13 cellular contexts compared by ENCODE assay signal in the genomic region with DNA sequence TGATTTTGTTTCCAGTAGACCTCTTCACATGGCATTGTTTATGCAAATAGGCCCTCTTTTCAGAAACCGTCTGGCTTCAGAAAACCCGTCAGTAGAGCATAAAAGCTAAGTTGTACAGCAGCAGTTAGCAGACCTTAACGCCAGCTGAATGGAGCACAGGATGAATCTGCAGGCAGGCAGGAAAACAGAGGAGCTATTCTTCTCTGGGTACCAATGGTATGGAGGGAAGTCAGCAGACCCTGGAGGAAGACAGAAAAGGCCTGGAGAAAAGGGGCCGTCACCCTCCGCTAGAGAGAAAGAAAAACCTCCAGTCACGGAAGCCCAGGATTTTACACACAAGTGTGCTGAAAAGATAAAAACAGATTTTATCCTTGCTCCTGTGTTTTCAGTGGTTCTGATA.
DNase-seq lines count a peak whose midpoint lies in the region; TF ChIP-seq lines count a peak whose summit lies in the region.
"Had no signal": no experiment of that assay in that cellular context is flagged by ENCODE, and none has a peak within 500 bp of the region (broad histone marks: within the 10 kb centered on the region; RNA-seq: fewer than 3 reads in every experiment).

No MANE protein-coding gene starts in this region.

- in situ Hi-C loops in SK-MEL-5 (cut with HindIII; ENCODE audit: low pct_unique_long_range_greater_than_20kb, low sequenced_read_pairs) = loop anchor here (25.0 kb wide), 1 partner anchor 102 kb away; no protein-coding TSS in a partner anchor

- no peak overlapping the region for H3K27ac Mint-ChIP-seq in Caco-2 (ENCODE audit: unreplicated experiment)
- H3K27ac Mint-ChIP-seq in activated CD4-positive, alpha-beta T cell treated with anti-CD3 and anti-CD28 coated beads, Interleukin-2, amount 10 ng/mL, durations not matched to agents 24 days and 14 days = no peak overlapping the region
- H3K27ac Mint-ChIP-seq: activated CD4-positive, alpha-beta T cell treated with anti-CD3 and anti-CD28 coated beads for 36 hours; CD4-positive, alpha-beta memory T cell had no signal

- H3K4me3 ChIP-seq in H7 (ENCODE audit: insufficient read depth, low read depth, low read length) (no peak overlapping the region), Caco-2 (ENCODE audit: low read depth, low read length) (no peak overlapping the region)

- no peaks in the 10 kb centered on the region for H3K36me3 ChIP-seq in H7 (replicated peaks; ENCODE audit: control insufficient read depth, insufficient read depth, low read length)
- H3K36me3 ChIP-seq in Caco-2 (ENCODE audit: control insufficient read depth, insufficient read depth, low read length) = no peaks in the 10 kb centered on the region

- H3K9me3 Mint-ChIP-seq in Caco-2 (ENCODE audit: unreplicated experiment) = peaks cover 27% of the 10 kb centered on the region
- H3K9me3 Mint-ChIP-seq in activated CD4-positive, alpha-beta T cell treated with anti-CD3 and anti-CD28 coated beads, Interleukin-2, amount 10 ng/mL, durations not matched to agents 24 days and 14 days = peaks cover 7% of the 10 kb centered on the region

- no peaks in the 10 kb centered on the region for H3K9me3 ChIP-seq in Caco-2

- H3K4me3 Mint-ChIP-seq in Caco-2 (ENCODE audit: unreplicated experiment) = no peak overlapping the region
- H3K4me3 Mint-ChIP-seq in activated CD4-positive, alpha-beta T cell treated with anti-CD3 and anti-CD28 coated beads, Interleukin-2, amount 10 ng/mL, durations not matched to agents 24 days and 14 days = no peak overlapping the region
- H3K4me3 Mint-ChIP-seq: activated CD4-positive, alpha-beta T cell treated with anti-CD3 and anti-CD28 coated beads for 36 hours; CD4-positive, alpha-beta memory T cell had no signal

- intact Hi-C loops in head of caudate nucleus (cut with DNase I) = no loop called here
- intact Hi-C loops in Caco-2 (cut with micrococcal nuclease; ENCODE audit: unreplicated experiment) = no loop called here
- intact Hi-C loops in activated CD4-positive, alpha-beta T cell treated with anti-CD3 and anti-CD28 coated beads, Interleukin-2, amount 10 ng/mL, durations not matched to agents 24 days and 14 days (cut with micrococcal nuclease) = no loop called here

- H3K4me1 ChIP-seq in Caco-2 = no peaks in the 10 kb centered on the region

- no TSS peak for BruUV-seq in Caco-2 (replicated peaks; lab: Mats Ljungman, UMichigan)

- no peaks in the 10 kb centered on the region for H3K4me1 Mint-ChIP-seq in Caco-2 (ENCODE audit: low read depth, unreplicated experiment)
- H3K4me1 Mint-ChIP-seq in activated CD4-positive, alpha-beta T cell treated with anti-CD3 and anti-CD28 coated beads, Interleukin-2, amount 10 ng/mL, durations not matched to agents 24 days and 14 days = no peaks in the 10 kb centered on the region
- H3K4me1 Mint-ChIP-seq: activated CD4-positive, alpha-beta T cell treated with anti-CD3 and anti-CD28 coated beads for 36 hours; CD4-positive, alpha-beta memory T cell had no signal

- H3K27me3 ChIP-seq in H7 (ENCODE audit: control insufficient read depth, insufficient read depth, low read length) (no peaks in the 10 kb centered on the region), Caco-2 (replicated peaks; ENCODE audit: control insufficient read depth, insufficient read depth, low read length) (no peaks in the 10 kb centered on the region)

- no peak for TF ChIP-seq CTCF in Caco-2 (IDR thresholded peaks at IDR 0.05; ENCODE audit: insufficient read depth in 1 of 2, low read depth in 1 of 2, low read length in 1 of 2, severe bottlenecking in 1 of 2, unreplicated experiment in 1 of 2)

- H3K36me3 Mint-ChIP-seq in Caco-2 (ENCODE audit: insufficient read depth, unreplicated experiment) = peaks cover 6% of the 10 kb centered on the region
- no peaks in the 10 kb centered on the region for H3K36me3 Mint-ChIP-seq in activated CD4-positive, alpha-beta T cell treated with anti-CD3 and anti-CD28 coated beads, Interleukin-2, amount 10 ng/mL, durations not matched to agents 24 days and 14 days (ENCODE audit: low read depth)
- H3K36me3 Mint-ChIP-seq: CD4-positive, alpha-beta memory T cell had no signal

- DNase-seq in H7 (peak; percentile 39), SK-MEL-5 (ENCODE audit: low read depth, low spot score) (peak; percentile 100), head of caudate nucleus (peak in 40 of 42 donors; percentile 4 to 81 (median 47)), occipital lobe (lab: John Stamatoyannopoulos, UW) (peak; percentile 10), Caco-2 (no peak), SHP77 (lab: John Stamatoyannopoulos, UW) (no peak)
- no peak for DNase-seq in activated CD4-positive, alpha-beta T cell treated with anti-CD3 and anti-CD28 coated beads for 48 hours
- no peak for DNase-seq in activated CD4-positive, alpha-beta T cell treated with anti-CD3 and anti-CD28 coated beads, Interleukin-2, amount 10 ng/mL, durations not matched to agents 24 days and 14 days
- DNase-seq: activated CD4-positive, alpha-beta T cell treated with anti-CD3 and anti-CD28 coated beads for 36 hours; CD4-positive, alpha-beta memory T cell; left cardiac atrium; NK-92 treated with Interleukin-12 subunit alpha and Interleukin-12 subunit beta, amount 100 ng/mL, for 24 hours; SW 1271 had no signal

- H3K27me3 Mint-ChIP-seq in Caco-2 (ENCODE audit: insufficient read depth, unreplicated experiment) = no peaks in the 10 kb centered on the region
- no peaks in the 10 kb centered on the region for H3K27me3 Mint-ChIP-seq in activated CD4-positive, alpha-beta T cell treated with anti-CD3 and anti-CD28 coated beads, Interleukin-2, amount 10 ng/mL, durations not matched to agents 24 days and 14 days
- H3K27me3 Mint-ChIP-seq: activated CD4-positive, alpha-beta T cell treated with anti-CD3 and anti-CD28 coated beads for 36 hours; CD4-positive, alpha-beta memory T cell had no signal

- POLR2A ChIA-PET in Caco-2 (lab: Charles Lee) = no interaction called here

- CTCF ChIA-PET in Caco-2 (lab: Charles Lee) = no interaction called here

Comparison
In these comparisons a context has a peak if more than half of its experiments do, and no peak if none do; other contexts are left out.
1. DNase-seq: peak in H7 (single experiment), SK-MEL-5 (single experiment), head of caudate nucleus (40 of 42) and occipital lobe (single experiment); none in activated CD4-positive, alpha-beta T cell treated with anti-CD3 and anti-CD28 coated beads for 48 hours (single experiment), Caco-2 (0 of 2), activated CD4-positive, alpha-beta T cell treated with anti-CD3 and anti-CD28 coated beads, Interleukin-2, amount 10 ng/mL, durations not matched to agents 24 days and 14 days (single experiment) and SHP77 (0 of 2).